Comparison of ENCODE assay signal across 27 cellular contexts in the genomic region with DNA sequence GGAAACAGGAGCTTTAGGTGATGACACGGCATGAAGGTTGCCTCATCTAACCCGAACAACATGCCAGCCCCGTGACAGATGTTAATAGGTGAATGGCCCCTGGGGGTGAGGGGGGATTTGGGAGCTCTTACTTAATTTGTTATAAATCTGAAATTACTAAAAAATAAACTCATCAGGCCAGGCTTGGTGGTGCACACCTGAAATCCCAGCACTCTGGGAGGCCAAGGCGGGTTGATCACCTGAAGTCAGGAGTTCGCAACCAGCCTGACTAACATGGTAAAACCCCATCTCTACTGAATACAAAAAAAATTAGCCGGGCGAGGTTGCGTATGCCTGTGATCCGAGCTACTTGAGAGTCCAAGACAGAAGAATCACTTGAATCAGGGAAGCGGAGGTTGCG. TPM values are rescaled to one million over a fixed set of nuclear protein-coding genes. Genes with fewer than 3 reads are reported as not detected.
"Had no signal": no experiment of that assay in that cellular context is flagged by ENCODE, and none has a peak within 500 bp of the region (broad histone marks: within the 10 kb centered on the region; RNA-seq: fewer than 3 reads in every experiment).

No MANE protein-coding gene starts in this region.

- H3K4me3 ChIP-seq: body of pancreas, colonic mucosa, esophagus squamous epithelium had no signal

- H3K36me3 ChIP-seq: colonic mucosa had no signal

- H3K27ac ChIP-seq: body of pancreas, colonic mucosa, epithelial cell of prostate, esophagus squamous epithelium, WERI-Rb-1 had no signal

- H3K4me1 Mint-ChIP-seq: activated T-helper 17 cell treated with anti-CD3 and anti-CD28 coated beads, Interleukin-2, amount 50 U/mL, for 72 hours had no signal

- ATAC-seq: activated CD4-positive, CD25-positive, alpha-beta regulatory T cell treated with anti-CD3 and anti-CD28 coated beads, Interleukin-2, amount 50 U/mL, for 24 hours; activated CD8-positive, alpha-beta T cell treated with anti-CD3 and anti-CD28 coated beads for 36 hours; activated T-cell treated with anti-CD3 and anti-CD28 coated beads, Interleukin-2, amount 50 U/mL, for 4 hours; activated T-helper 17 cell treated with anti-CD3 and anti-CD28 coated beads, Interleukin-2, amount 50 U/mL, for 72 hours; body of pancreas; T-helper 17 cell had no signal

- H3K9me3 Mint-ChIP-seq: activated B cell treated with CpG ODN at 0.5 μM for 24 hours; activated CD8-positive, alpha-beta T cell treated with anti-CD3 and anti-CD28 coated beads for 36 hours; activated T-cell treated with anti-CD3 and anti-CD28 coated beads, Interleukin-2, amount 50 U/mL, for 4 hours; activated T-helper 17 cell treated with anti-CD3 and anti-CD28 coated beads, Interleukin-2, amount 50 U/mL, for 72 hours; T-helper 2 cell treated with Interferon-gamma antibody and Interleukin-4, amounts not matched to agents 5 μg/mL and 100 μg/mL, for 36 hours had no signal

- H3K27me3 ChIP-seq: body of pancreas, colonic mucosa, esophagus squamous epithelium had no signal

- DNase-seq: activated B cell treated with CpG ODN at 0.5 μM for 24 hours; activated CD4-positive, alpha-beta T cell treated with anti-CD3 and anti-CD28 coated beads for 48 hours; activated CD4-positive, alpha-beta T cell treated with anti-CD3 and anti-CD28 coated beads, Interleukin-2, amount 50 U/mL, for 1 hour; activated CD4-positive, alpha-beta T cell treated with anti-CD3 and anti-CD28 coated beads, Interleukin-2, amount 50 U/mL, for 48 hours; activated CD8-positive, alpha-beta memory T cell treated with anti-CD3 and anti-CD28 coated beads for 24 hours; activated CD8-positive, alpha-beta T cell treated with anti-CD3 and anti-CD28 coated beads for 36 hours; activated effector memory CD4-positive, alpha-beta T cell treated with Interleukin-2 at 50 U/mL for 16 hours; activated gamma-delta T cell treated with Interleukin-2 at 50 U/mL for 16 hours; activated naive CD4-positive, alpha-beta T cell treated with anti-CD3 and anti-CD28 coated beads, Interleukin-2, amount 50 U/mL, for 16 hours; activated naive CD4-positive, alpha-beta T cell treated with Interleukin-2 at 50 U/mL for 16 hours; activated T-cell treated with anti-CD3 and anti-CD28 coated beads, Interleukin-2, amount 50 U/mL, for 4 hours; amygdala; body of pancreas; caudate nucleus; colonic mucosa; effector CD8-positive, alpha-beta T cell; esophagus squamous epithelium; foreskin melanocyte; T-helper 1 cell; T-helper 17 cell; T1000; WERI-Rb-1 had no signal

- H3K27me3 Mint-ChIP-seq: activated B cell treated with CpG ODN at 0.5 μM for 24 hours; activated CD8-positive, alpha-beta T cell treated with anti-CD3 and anti-CD28 coated beads for 36 hours; activated naive CD8-positive, alpha-beta T cell; activated T-helper 17 cell treated with anti-CD3 and anti-CD28 coated beads, Interleukin-2, amount 50 U/mL, for 72 hours; T-helper 17 cell had no signal

- H3K36me3 Mint-ChIP-seq: activated naive CD8-positive, alpha-beta T cell had no signal

- H3K4me3 Mint-ChIP-seq: activated B cell treated with CpG ODN at 0.5 μM for 24 hours; activated CD8-positive, alpha-beta T cell treated with anti-CD3 and anti-CD28 coated beads for 36 hours; activated naive CD8-positive, alpha-beta T cell; activated T-cell treated with anti-CD3 and anti-CD28 coated beads, Interleukin-2, amount 50 U/mL, for 4 hours; activated T-helper 17 cell treated with anti-CD3 and anti-CD28 coated beads, Interleukin-2, amount 50 U/mL, for 72 hours; T-helper 17 cell; T-helper 2 cell treated with Interferon-gamma antibody and Interleukin-4, amounts not matched to agents 5 μg/mL and 100 μg/mL, for 36 hours had no signal

- H3K9me3 ChIP-seq: body of pancreas, colonic mucosa, esophagus squamous epithelium had no signal

- H3K27ac Mint-ChIP-seq: activated B cell treated with CpG ODN at 0.5 μM for 24 hours; activated CD8-positive, alpha-beta T cell treated with anti-CD3 and anti-CD28 coated beads for 36 hours; activated naive CD8-positive, alpha-beta T cell; activated T-helper 17 cell treated with anti-CD3 and anti-CD28 coated beads, Interleukin-2, amount 50 U/mL, for 72 hours; T-helper 17 cell; T-helper 2 cell treated with Interferon-gamma antibody and Interleukin-4, amounts not matched to agents 5 μg/mL and 100 μg/mL, for 36 hours had no signal

- H3K4me1 ChIP-seq: colonic mucosa had no signal

RNA-seq across cellular contexts. Expression of gene BOK, which starts 56.3 kb away (rescaled TPM):
- total RNA-seq: activated B cell treated with CpG ODN at 0.5 μM for 24 hours, T-helper 17 cell had no signal
